1 cellular context compared by ENCODE assay signal in genomic region chr16:69566437-69567030, GRCh38.
TF ChIP-seq lines count a peak whose summit lies in the region.

No MANE protein-coding gene starts in this region.

TF ChIP-seq in K562, 482 proteins besides CTCF, POLR2A, EP300 and RAD21 (continued from another document and continues in another):
- TF ChIP-seq, protein P1, sequence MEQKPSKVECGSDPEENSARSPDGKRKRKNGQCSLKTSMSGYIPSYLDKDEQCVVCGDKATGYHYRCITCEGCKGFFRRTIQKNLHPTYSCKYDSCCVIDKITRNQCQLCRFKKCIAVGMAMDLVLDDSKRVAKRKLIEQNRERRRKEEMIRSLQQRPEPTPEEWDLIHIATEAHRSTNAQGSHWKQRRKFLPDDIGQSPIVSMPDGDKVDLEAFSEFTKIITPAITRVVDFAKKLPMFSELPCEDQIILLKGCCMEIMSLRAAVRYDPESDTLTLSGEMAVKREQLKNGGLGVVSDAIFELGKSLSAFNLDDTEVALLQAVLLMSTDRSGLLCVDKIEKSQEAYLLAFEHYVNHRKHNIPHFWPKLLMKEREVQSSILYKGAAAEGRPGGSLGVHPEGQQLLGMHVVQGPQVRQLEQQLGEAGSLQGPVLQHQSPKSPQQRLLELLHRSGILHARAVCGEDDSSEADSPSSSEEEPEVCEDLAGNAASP (IDR thresholded peaks at IDR 0.05), result no peak
- TF ChIP-seq, protein P2, sequence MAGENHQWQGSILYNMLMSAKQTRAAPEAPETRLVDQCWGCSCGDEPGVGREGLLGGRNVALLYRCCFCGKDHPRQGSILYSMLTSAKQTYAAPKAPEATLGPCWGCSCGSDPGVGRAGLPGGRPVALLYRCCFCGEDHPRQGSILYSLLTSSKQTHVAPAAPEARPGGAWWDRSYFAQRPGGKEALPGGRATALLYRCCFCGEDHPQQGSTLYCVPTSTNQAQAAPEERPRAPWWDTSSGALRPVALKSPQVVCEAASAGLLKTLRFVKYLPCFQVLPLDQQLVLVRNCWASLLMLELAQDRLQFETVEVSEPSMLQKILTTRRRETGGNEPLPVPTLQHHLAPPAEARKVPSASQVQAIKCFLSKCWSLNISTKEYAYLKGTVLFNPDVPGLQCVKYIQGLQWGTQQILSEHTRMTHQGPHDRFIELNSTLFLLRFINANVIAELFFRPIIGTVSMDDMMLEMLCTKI (IDR thresholded peaks at IDR 0.05; ENCODE audit: partially characterized antibody), result no peak
- no peak for TF ChIP-seq JUND (IDR thresholded peaks at IDR 0.05; ENCODE audit: borderline replicate concordance, low read depth, low read length)
- no peak; the same call in 2 of the 3 replicates for TF ChIP-seq JUND (tag; IDR thresholded peaks at IDR 0.05; ENCODE audit: borderline replicate concordance, low read depth, low read length)
- TF ChIP-seq TOE1 (IDR thresholded peaks at IDR 0.05; ENCODE audit: borderline replicate concordance), result no peak
- no peak for TF ChIP-seq TOE1 (CRISPR knock-in tag; IDR thresholded peaks at IDR 0.05; ENCODE audit: borderline replicate concordance, low read depth)
- TF ChIP-seq TBL1XR1 (IDR thresholded peaks at IDR 0.05; ENCODE audit: low read length in 2 of 2), result no peak
- 0 out of 2 replicates have a peak, but pooled peaks have one; percentile 23 for TF ChIP-seq ZNF197 (CRISPR knock-in tag; IDR thresholded peaks at IDR 0.05; ENCODE audit: low read depth)
- TF ChIP-seq ADNP (tag; IDR thresholded peaks at IDR 0.05), result no peak
- peak; percentile 25 for TF ChIP-seq HNRNPK (IDR thresholded peaks at IDR 0.05; ENCODE audit: low read depth, low read length, poor library complexity, severe bottlenecking)
- TF ChIP-seq, protein P3, sequence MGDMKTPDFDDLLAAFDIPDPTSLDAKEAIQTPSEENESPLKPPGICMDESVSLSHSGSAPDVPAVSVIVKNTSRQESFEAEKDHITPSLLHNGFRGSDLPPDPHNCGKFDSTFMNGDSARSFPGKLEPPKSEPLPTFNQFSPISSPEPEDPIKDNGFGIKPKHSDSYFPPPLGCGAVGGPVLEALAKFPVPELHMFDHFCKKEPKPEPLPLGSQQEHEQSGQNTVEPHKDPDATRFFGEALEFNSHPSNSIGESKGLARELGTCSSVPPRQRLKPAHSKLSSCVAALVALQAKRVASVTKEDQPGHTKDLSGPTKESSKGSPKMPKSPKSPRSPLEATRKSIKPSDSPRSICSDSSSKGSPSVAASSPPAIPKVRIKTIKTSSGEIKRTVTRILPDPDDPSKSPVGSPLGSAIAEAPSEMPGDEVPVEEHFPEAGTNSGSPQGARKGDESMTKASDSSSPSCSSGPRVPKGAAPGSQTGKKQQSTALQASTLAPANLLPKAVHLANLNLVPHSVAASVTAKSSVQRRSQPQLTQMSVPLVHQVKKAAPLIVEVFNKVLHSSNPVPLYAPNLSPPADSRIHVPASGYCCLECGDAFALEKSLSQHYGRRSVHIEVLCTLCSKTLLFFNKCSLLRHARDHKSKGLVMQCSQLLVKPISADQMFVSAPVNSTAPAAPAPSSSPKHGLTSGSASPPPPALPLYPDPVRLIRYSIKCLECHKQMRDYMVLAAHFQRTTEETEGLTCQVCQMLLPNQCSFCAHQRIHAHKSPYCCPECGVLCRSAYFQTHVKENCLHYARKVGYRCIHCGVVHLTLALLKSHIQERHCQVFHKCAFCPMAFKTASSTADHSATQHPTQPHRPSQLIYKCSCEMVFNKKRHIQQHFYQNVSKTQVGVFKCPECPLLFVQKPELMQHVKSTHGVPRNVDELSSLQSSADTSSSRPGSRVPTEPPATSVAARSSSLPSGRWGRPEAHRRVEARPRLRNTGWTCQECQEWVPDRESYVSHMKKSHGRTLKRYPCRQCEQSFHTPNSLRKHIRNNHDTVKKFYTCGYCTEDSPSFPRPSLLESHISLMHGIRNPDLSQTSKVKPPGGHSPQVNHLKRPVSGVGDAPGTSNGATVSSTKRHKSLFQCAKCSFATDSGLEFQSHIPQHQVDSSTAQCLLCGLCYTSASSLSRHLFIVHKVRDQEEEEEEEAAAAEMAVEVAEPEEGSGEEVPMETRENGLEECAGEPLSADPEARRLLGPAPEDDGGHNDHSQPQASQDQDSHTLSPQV (IDR thresholded peaks at IDR 0.05), result 0 out of 2 replicates have a peak, but pooled peaks have one; percentile 29
- no peak for TF ChIP-seq HES1 (IDR thresholded peaks at IDR 0.05; ENCODE audit: low read depth)
- no peak for TF ChIP-seq FOXJ3 (CRISPR knock-in tag; IDR thresholded peaks at IDR 0.05)
- no peak for TF ChIP-seq ZNF3 (CRISPR knock-in tag; IDR thresholded peaks at IDR 0.05)
- no peak for TF ChIP-seq U2AF1 (optimal IDR thresholded peaks at IDR 0.05; ENCODE audit: low read depth, low read length)
- TF ChIP-seq NR1H2 (CRISPR knock-in tag; IDR thresholded peaks at IDR 0.05), result no peak
- no peak; the same call in 1 of the 2 replicates for TF ChIP-seq POLR2AphosphoS5 (IDR thresholded peaks at IDR 0.05; ENCODE audit: control insufficient read depth, insufficient read depth, low read depth, low read length)
- peak; percentile 26; the same call in 1 of the 2 replicates for TF ChIP-seq MYC (IDR thresholded peaks at IDR 0.05; ENCODE audit: low read depth, low read length)
- TF ChIP-seq MYC (CRISPR knock-in tag; IDR thresholded peaks at IDR 0.05; ENCODE audit: borderline replicate concordance, low read depth), result no peak
- TF ChIP-seq, protein P4, sequence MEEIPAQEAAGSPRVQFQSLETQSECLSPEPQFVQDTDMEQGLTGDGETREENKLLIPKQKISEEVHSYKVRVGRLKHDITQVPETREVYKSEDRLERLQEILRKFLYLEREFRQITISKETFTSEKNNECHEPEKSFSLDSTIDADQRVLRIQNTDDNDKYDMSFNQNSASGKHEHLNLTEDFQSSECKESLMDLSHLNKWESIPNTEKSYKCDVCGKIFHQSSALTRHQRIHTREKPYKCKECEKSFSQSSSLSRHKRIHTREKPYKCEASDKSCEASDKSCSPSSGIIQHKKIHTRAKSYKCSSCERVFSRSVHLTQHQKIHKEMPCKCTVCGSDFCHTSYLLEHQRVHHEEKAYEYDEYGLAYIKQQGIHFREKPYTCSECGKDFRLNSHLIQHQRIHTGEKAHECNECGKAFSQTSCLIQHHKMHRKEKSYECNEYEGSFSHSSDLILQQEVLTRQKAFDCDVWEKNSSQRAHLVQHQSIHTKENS (CRISPR knock-in tag; IDR thresholded peaks at IDR 0.05), result no peak
- TF ChIP-seq GATA2 (CRISPR knock-in tag; IDR thresholded peaks at IDR 0.05), result no peak
- no peak for TF ChIP-seq MLX (CRISPR knock-in tag; conservative IDR thresholded peaks at IDR 0.05)
- peak; percentile 0; the same call in 1 of the 2 replicates for TF ChIP-seq RBFOX2 (IDR thresholded peaks at IDR 0.05; ENCODE audit: low read depth, low read length)
- TF ChIP-seq CBFA2T2 (conservative IDR thresholded peaks at IDR 0.05), result no peak
- TF ChIP-seq NFYB (IDR thresholded peaks at IDR 0.05; ENCODE audit: extremely low read depth, insufficient read length), result no peak
- no peak for TF ChIP-seq SMARCC2 (IDR thresholded peaks at IDR 0.05; ENCODE audit: low read depth)
- TF ChIP-seq, protein P5, sequence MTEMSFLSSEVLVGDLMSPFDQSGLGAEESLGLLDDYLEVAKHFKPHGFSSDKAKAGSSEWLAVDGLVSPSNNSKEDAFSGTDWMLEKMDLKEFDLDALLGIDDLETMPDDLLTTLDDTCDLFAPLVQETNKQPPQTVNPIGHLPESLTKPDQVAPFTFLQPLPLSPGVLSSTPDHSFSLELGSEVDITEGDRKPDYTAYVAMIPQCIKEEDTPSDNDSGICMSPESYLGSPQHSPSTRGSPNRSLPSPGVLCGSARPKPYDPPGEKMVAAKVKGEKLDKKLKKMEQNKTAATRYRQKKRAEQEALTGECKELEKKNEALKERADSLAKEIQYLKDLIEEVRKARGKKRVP (CRISPR knock-in tag; IDR thresholded peaks at IDR 0.05), result no peak
- no peak for TF ChIP-seq SETDB1 (IDR thresholded peaks at IDR 0.05; ENCODE audit: low read length)
- no peak for TF ChIP-seq HIVEP1 (CRISPR knock-in tag; IDR thresholded peaks at IDR 0.05)
- TF ChIP-seq BRCA1 (IDR thresholded peaks at IDR 0.05), result no peak
- no peak for TF ChIP-seq BRCA1 (CRISPR knock-in tag; IDR thresholded peaks at IDR 0.05)
- TF ChIP-seq STAT5B (CRISPR knock-in tag; IDR thresholded peaks at IDR 0.05), result no peak
- TF ChIP-seq KDM5B (IDR thresholded peaks at IDR 0.05; ENCODE audit: insufficient replicate concordance, low read depth, low read length), result no peak
- no peak for TF ChIP-seq PPARD (CRISPR knock-in tag; IDR thresholded peaks at IDR 0.05)
- TF ChIP-seq MXI1 (IDR thresholded peaks at IDR 0.05; ENCODE audit: low read depth, low read length), result no peak
- TF ChIP-seq SMAD4 (CRISPR knock-in tag; conservative IDR thresholded peaks at IDR 0.05), result no peak
- no peak for TF ChIP-seq ZBTB1 (CRISPR knock-in tag; IDR thresholded peaks at IDR 0.05; ENCODE audit: borderline replicate concordance, low read depth)
- TF ChIP-seq RBM22 (IDR thresholded peaks at IDR 0.05; ENCODE audit: low read depth, low read length, poor library complexity, severe bottlenecking), result no peak
- no peak for TF ChIP-seq BACH1 (tag; IDR thresholded peaks at IDR 0.05)
- TF ChIP-seq MTA2 (IDR thresholded peaks at IDR 0.05; ENCODE audit: low read depth), result no peak
- no peak for TF ChIP-seq ZBTB34 (CRISPR knock-in tag; IDR thresholded peaks at IDR 0.05)
- TF ChIP-seq, protein P6, sequence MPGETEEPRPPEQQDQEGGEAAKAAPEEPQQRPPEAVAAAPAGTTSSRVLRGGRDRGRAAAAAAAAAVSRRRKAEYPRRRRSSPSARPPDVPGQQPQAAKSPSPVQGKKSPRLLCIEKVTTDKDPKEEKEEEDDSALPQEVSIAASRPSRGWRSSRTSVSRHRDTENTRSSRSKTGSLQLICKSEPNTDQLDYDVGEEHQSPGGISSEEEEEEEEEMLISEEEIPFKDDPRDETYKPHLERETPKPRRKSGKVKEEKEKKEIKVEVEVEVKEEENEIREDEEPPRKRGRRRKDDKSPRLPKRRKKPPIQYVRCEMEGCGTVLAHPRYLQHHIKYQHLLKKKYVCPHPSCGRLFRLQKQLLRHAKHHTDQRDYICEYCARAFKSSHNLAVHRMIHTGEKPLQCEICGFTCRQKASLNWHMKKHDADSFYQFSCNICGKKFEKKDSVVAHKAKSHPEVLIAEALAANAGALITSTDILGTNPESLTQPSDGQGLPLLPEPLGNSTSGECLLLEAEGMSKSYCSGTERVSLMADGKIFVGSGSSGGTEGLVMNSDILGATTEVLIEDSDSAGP (CRISPR knock-in tag; IDR thresholded peaks at IDR 0.05), result no peak
- no peak for TF ChIP-seq SRSF9 (IDR thresholded peaks at IDR 0.05; ENCODE audit: borderline replicate concordance, low read depth, low read length)
- no peak for TF ChIP-seq MEF2D (tag; conservative IDR thresholded peaks at IDR 0.05; ENCODE audit: low read depth)
- no peak for TF ChIP-seq SPI1 (IDR thresholded peaks at IDR 0.05; ENCODE audit: borderline replicate concordance, low read depth, low read length)
- TF ChIP-seq RNF2 (IDR thresholded peaks at IDR 0.05), result no peak
- no peak for TF ChIP-seq ETV5 (CRISPR knock-in tag; IDR thresholded peaks at IDR 0.05; ENCODE audit: low read depth)
- TF ChIP-seq MITF (IDR thresholded peaks at IDR 0.05), result no peak
- 0 out of 2 replicates have a peak, but pooled peaks have one; percentile 20 for TF ChIP-seq OTX1 (CRISPR knock-in tag; IDR thresholded peaks at IDR 0.05)
- peak; percentile 53; the same call in 1 of the 2 replicates for TF ChIP-seq ZNF512 (tag; IDR thresholded peaks at IDR 0.05)
- no peak for TF ChIP-seq KLF13 (tag; IDR thresholded peaks at IDR 0.05; ENCODE audit: borderline replicate concordance, low read depth)
- TF ChIP-seq NR2C2 (CRISPR knock-in tag; IDR thresholded peaks at IDR 0.05), result no peak
- no peak for TF ChIP-seq NR2C2 (tag; IDR thresholded peaks at IDR 0.05)
- TF ChIP-seq ZNF766 (CRISPR knock-in tag; conservative IDR thresholded peaks at IDR 0.05), result 0 out of 2 replicates have a peak, but pooled peaks have one; percentile 43
- TF ChIP-seq HNRNPL (IDR thresholded peaks at IDR 0.05; ENCODE audit: low read depth, low read length), result no peak
- TF ChIP-seq ZNF174 (CRISPR knock-in tag; IDR thresholded peaks at IDR 0.05), result no peak
- no peak for TF ChIP-seq PYGO2 (tag; IDR thresholded peaks at IDR 0.05)
